Comparison of ENCODE assay signal across 1 cellular context in genomic region chr20:32263398-32263954, GRCh38.
TF ChIP-seq lines count a peak whose summit lies in the region.

No MANE protein-coding gene starts in this region.

TF ChIP-seq in HepG2, 621 proteins besides CTCF, POLR2A, EP300 and RAD21 (continued from another document and continues in another):
- TF ChIP-seq ZBTB43 (CRISPR knock-in tag; conservative IDR thresholded peaks at IDR 0.05) (no peak), FOXA3 (CRISPR knock-in tag; IDR thresholded peaks at IDR 0.05) (peak; percentile 97), HMGA1 (CRISPR knock-in tag; conservative IDR thresholded peaks at IDR 0.05) (no peak), NR0B2 (CRISPR knock-in tag; IDR thresholded peaks at IDR 0.05) (no peak), BCL3 (CRISPR knock-in tag; IDR thresholded peaks at IDR 0.05) (no peak), LCORL (IDR thresholded peaks at IDR 0.05) (no peak), LCORL (CRISPR knock-in tag; IDR thresholded peaks at IDR 0.05) (peak; percentile 62), NONO (IDR thresholded peaks at IDR 0.05) (no peak), NONO (CRISPR knock-in tag; conservative IDR thresholded peaks at IDR 0.05) (no peak), PCBP2 (optimal IDR thresholded peaks at IDR 0.05; ENCODE audit: low read depth, low read length, poor library complexity, severe bottlenecking) (no peak), ZNF614 (CRISPR knock-in tag; IDR thresholded peaks at IDR 0.05; ENCODE audit: borderline replicate concordance) (no peak), KLF11 (CRISPR knock-in tag; IDR thresholded peaks at IDR 0.05) (no peak), ELF4 (CRISPR knock-in tag; IDR thresholded peaks at IDR 0.05; ENCODE audit: borderline replicate concordance) (no peak), ZSCAN5A (CRISPR knock-in tag; IDR thresholded peaks at IDR 0.05; ENCODE audit: borderline replicate concordance) (no peak), ZBTB38 (CRISPR knock-in tag; IDR thresholded peaks at IDR 0.05) (no peak), CHCHD3 (CRISPR knock-in tag; IDR thresholded peaks at IDR 0.05) (no peak), BORCS8-MEF2B (CRISPR knock-in tag; IDR thresholded peaks at IDR 0.05) (no peak), ZNF687 (CRISPR knock-in tag; IDR thresholded peaks at IDR 0.05) (no peak), ZNF446 (CRISPR knock-in tag; IDR thresholded peaks at IDR 0.05) (no peak), MED1 (CRISPR knock-in tag; IDR thresholded peaks at IDR 0.05) (peak; percentile 48), GTF3A (CRISPR knock-in tag; conservative IDR thresholded peaks at IDR 0.05) (no peak), NCOA5 (CRISPR knock-in tag; IDR thresholded peaks at IDR 0.05) (no peak), FOSL2 (CRISPR knock-in tag; IDR thresholded peaks at IDR 0.05) (peak; percentile 36; the same call in 1 of the 2 replicates), HIC2 (CRISPR knock-in tag; IDR thresholded peaks at IDR 0.05; ENCODE audit: low read depth) (no peak), ZBTB37 (CRISPR knock-in tag; IDR thresholded peaks at IDR 0.05) (no peak), MTA1 (CRISPR knock-in tag; IDR thresholded peaks at IDR 0.05; ENCODE audit: borderline replicate concordance) (no peak), ZNF160 (CRISPR knock-in tag; IDR thresholded peaks at IDR 0.05) (no peak), ZUFSP (CRISPR knock-in tag; IDR thresholded peaks at IDR 0.05; ENCODE audit: borderline replicate concordance) (no peak), ZBTB8A (CRISPR knock-in tag; IDR thresholded peaks at IDR 0.05; ENCODE audit: borderline replicate concordance, low read depth) (no peak), GFI1 (CRISPR knock-in tag; IDR thresholded peaks at IDR 0.05; ENCODE audit: borderline replicate concordance) (no peak), NR2F2 (IDR thresholded peaks at IDR 0.05; ENCODE audit: borderline replicate concordance, low read depth) (no peak), ZNF280B (CRISPR knock-in tag; IDR thresholded peaks at IDR 0.05; ENCODE audit: borderline replicate concordance) (no peak), ISX (CRISPR knock-in tag; conservative IDR thresholded peaks at IDR 0.05) (0 out of 2 replicates have a peak, but pooled peaks have one; percentile 72), ZBTB42 (CRISPR knock-in tag; IDR thresholded peaks at IDR 0.05) (no peak), SP1 (IDR thresholded peaks at IDR 0.05) (no peak), SP1 (CRISPR knock-in tag; IDR thresholded peaks at IDR 0.05) (no peak), PBX3 (CRISPR knock-in tag; IDR thresholded peaks at IDR 0.05; ENCODE audit: borderline replicate concordance) (no peak), SP2 (CRISPR knock-in tag; IDR thresholded peaks at IDR 0.05) (no peak), MAFF (IDR thresholded peaks at IDR 0.05; ENCODE audit: low read depth, low read length) (no peak), ZNF704 (CRISPR knock-in tag; IDR thresholded peaks at IDR 0.05; ENCODE audit: borderline replicate concordance) (no peak), KDM3A (CRISPR knock-in tag; IDR thresholded peaks at IDR 0.05; ENCODE audit: low read depth) (no peak; the same call in 1 of the 2 replicates)
